ENCODE assay signal across 15 cellular contexts in genomic region chr16:57004387-57005250, GRCh38. TPM values are rescaled to one million over a fixed set of nuclear protein-coding genes. Genes with fewer than 3 reads are reported as not detected.
DNase-seq lines count a peak whose midpoint lies in the region; ATAC-seq and TF ChIP-seq lines count a peak whose summit lies in the region.
"Had no signal": no experiment of that assay in that cellular context is flagged by ENCODE, and none has a peak within 500 bp of the region (broad histone marks: within the 10 kb centered on the region; RNA-seq: fewer than 3 reads in every experiment).

No MANE protein-coding gene starts in this region.

- peaks cover 0 to 14% (median 0%) of the 10 kb centered on the region in 3 experiments for H3K27me3 ChIP-seq in neuronal stem cell (ENCODE audit: control insufficient read depth in 3 of 3, insufficient read depth in 3 of 3, low read depth in 1 of 3, low read length in 3 of 3)
- H3K27me3 ChIP-seq in testis, result no peaks in the 10 kb centered on the region
- H3K27me3 ChIP-seq in osteoblast (ENCODE audit: insufficient read depth, low read length), result no peaks in the 10 kb centered on the region
- H3K27me3 ChIP-seq: tibial artery had no signal

- H2BK5ac ChIP-seq in neuronal stem cell (ENCODE audit: low read length), result no peak overlapping the region

- no CpG with 5 or more reads among the region's 15 CpGs for WGBS in neuronal stem cell (ENCODE audit: extremely low coverage in 2 of 2, insufficient read length in 2 of 2, insufficient replicate concordance in 1 of 2), 2 donors
- 81 to 85% methylated on average over 15 of the region's 15 CpGs for WGBS in testis, 2 donors

- H3K4me3 ChIP-seq in neuronal stem cell (ENCODE audit: low read length in 2 of 2) (no peak overlapping the region), testis (no peak overlapping the region), osteoblast (ENCODE audit: insufficient read depth, low read length) (no peak overlapping the region)
- H3K4me3 ChIP-seq: tibial artery had no signal

- H4K20me1 ChIP-seq in osteoblast (ENCODE audit: insufficient read depth, low read length), result no peaks in the 10 kb centered on the region

- no peak overlapping the region for H2AK5ac ChIP-seq in neuronal stem cell (ENCODE audit: low read depth, low read length)

- H3K23ac ChIP-seq in neuronal stem cell (ENCODE audit: low read depth, low read length, poor library complexity), result no peak overlapping the region

- no peak overlapping the region for H3K14ac ChIP-seq in neuronal stem cell (ENCODE audit: low read length)

- H2AFZ ChIP-seq in neuronal stem cell (ENCODE audit: low read length) (no peak overlapping the region), osteoblast (ENCODE audit: low read length) (no peak overlapping the region)

- H3K4me3 Mint-ChIP-seq in activated CD4-positive, alpha-beta T cell treated with anti-CD3 and anti-CD28 coated beads for 36 hours, result no peak overlapping the region
- H3K4me3 Mint-ChIP-seq in activated naive CD8-positive, alpha-beta T cell treated with anti-CD3 and anti-CD28 coated beads for 36 hours, result peak overlapping the region; percentile 66

- no peaks in the 10 kb centered on the region for H3K79me1 ChIP-seq in neuronal stem cell (ENCODE audit: low read depth, low read length)

- peak overlapping the region; percentile 66 for H3K27ac Mint-ChIP-seq in activated CD4-positive, alpha-beta T cell treated with anti-CD3 and anti-CD28 coated beads for 36 hours
- H3K27ac Mint-ChIP-seq in activated naive CD8-positive, alpha-beta T cell treated with anti-CD3 and anti-CD28 coated beads for 36 hours, result peak overlapping the region; percentile 87

- no peak overlapping the region for H3K4me2 ChIP-seq in neuronal stem cell (ENCODE audit: insufficient read depth, low read length, poor library complexity, severe bottlenecking)
- no peak overlapping the region for H3K4me2 ChIP-seq in osteoblast (ENCODE audit: insufficient read depth, low read length)

- H2BK120ac ChIP-seq in neuronal stem cell (ENCODE audit: low read depth, low read length), result no peak overlapping the region

- H3K9ac ChIP-seq in neuronal stem cell (ENCODE audit: low read depth, low read length, poor library complexity), result peak overlapping the region; percentile 50

- H3K27ac ChIP-seq in neuronal stem cell (replicated peaks; ENCODE audit: low read length) (no peak overlapping the region), testis (no peak overlapping the region), osteoblast (ENCODE audit: low read depth, low read length) (no peak overlapping the region)
- H3K27ac ChIP-seq: tibial artery, VCaP had no signal

- H3K9me3 Mint-ChIP-seq in activated CD4-positive, alpha-beta T cell treated with anti-CD3 and anti-CD28 coated beads for 36 hours (ENCODE audit: low read depth), result no peaks in the 10 kb centered on the region
- peaks cover 6% of the 10 kb centered on the region for H3K9me3 Mint-ChIP-seq in activated naive CD8-positive, alpha-beta T cell treated with anti-CD3 and anti-CD28 coated beads for 36 hours

- H2BK15ac ChIP-seq in neuronal stem cell (ENCODE audit: low read length), result no peak overlapping the region

- CTCF ChIA-PET in activated CD4-positive, alpha-beta T cell treated with anti-CD3 and anti-CD28 coated beads for 36 hours (lab: Charles Lee), result interaction anchor here (0.6 to 1.8 kb wide), 3 partner anchors 12 to 458 kb away, joined by 3 to 8 read pairs (median 6); partner anchors contain the start of gene POLR2C

- TF ChIP-seq POLR2A in testis (IDR thresholded peaks at IDR 0.05), result no peak

- no peak overlapping the region for H4K91ac ChIP-seq in neuronal stem cell (ENCODE audit: low read depth, low read length, poor library complexity)

- peak; percentile 2 for DNase-seq in activated CD4-positive, alpha-beta T cell treated with anti-CD3 and anti-CD28 coated beads for 36 hours
- DNase-seq in activated CD4-positive, alpha-beta T cell treated with anti-CD3 and anti-CD28 coated beads for 1 hour, result no peak
- no peak for DNase-seq in activated naive CD8-positive, alpha-beta T cell treated with anti-CD3 and anti-CD28 coated beads for 36 hours
- DNase-seq in neuronal stem cell (ENCODE audit: low spot score) (no peak), testis (no peak), osteoblast (ENCODE audit: insufficient read length, low spot score, missing footprints) (no peak), left lobe of liver (ENCODE audit: low spot score) (no peak)
- DNase-seq: activated gamma-delta T cell treated with Interleukin-2 at 50 U/mL for 16 hours, DMS 273 treated with DMSO at 0.1 percent for 48 hours, KBM-7, NCI-H187, NCI-H748 treated with DMSO at 0.1 percent for 48 hours had no signal

- H3K36me3 ChIP-seq in neuronal stem cell (replicated peaks in 1 of 2; ENCODE audit: control insufficient read depth in 2 of 2, insufficient read depth in 2 of 2, low read length in 2 of 2) (no peaks in the 10 kb centered on the region), testis (ENCODE audit: low read depth, missing control alignments) (no peaks in the 10 kb centered on the region), osteoblast (ENCODE audit: insufficient read depth, low read length) (peaks cover 11% of the 10 kb centered on the region)

- TF ChIP-seq CTCF in testis (IDR thresholded peaks at IDR 0.05) (no peak), osteoblast (IDR thresholded peaks at IDR 0.05; ENCODE audit: extremely low read depth, low read depth, low read length) (no peak)

- peaks cover 82% of the 10 kb centered on the region for H3K4me1 Mint-ChIP-seq in activated CD4-positive, alpha-beta T cell treated with anti-CD3 and anti-CD28 coated beads for 36 hours
- H3K4me1 Mint-ChIP-seq in activated naive CD8-positive, alpha-beta T cell treated with anti-CD3 and anti-CD28 coated beads for 36 hours, result peaks cover 84% of the 10 kb centered on the region

- H3K36me3 Mint-ChIP-seq in activated CD4-positive, alpha-beta T cell treated with anti-CD3 and anti-CD28 coated beads for 36 hours (ENCODE audit: low read depth), result peaks cover 50% of the 10 kb centered on the region
- peaks cover 53% of the 10 kb centered on the region for H3K36me3 Mint-ChIP-seq in activated naive CD8-positive, alpha-beta T cell treated with anti-CD3 and anti-CD28 coated beads for 36 hours

- no peak overlapping the region for H2BK12ac ChIP-seq in neuronal stem cell (ENCODE audit: low read length)

- no peak for ATAC-seq in activated CD4-positive, alpha-beta T cell treated with anti-CD3 and anti-CD28 coated beads for 36 hours
- ATAC-seq in GM21447 (IDR thresholded peaks at IDR 0.05; ENCODE audit: unreplicated experiment), result peak; percentile 37
- no peak for ATAC-seq in left lobe of liver

- H4K8ac ChIP-seq in neuronal stem cell (ENCODE audit: low read depth, low read length), result no peak overlapping the region

- peak overlapping the region; percentile 7 for H3K18ac ChIP-seq in neuronal stem cell (ENCODE audit: low read length)

- H3K27me3 Mint-ChIP-seq in activated CD4-positive, alpha-beta T cell treated with anti-CD3 and anti-CD28 coated beads for 36 hours, result no peaks in the 10 kb centered on the region
- H3K27me3 Mint-ChIP-seq in activated naive CD8-positive, alpha-beta T cell treated with anti-CD3 and anti-CD28 coated beads for 36 hours, result no peaks in the 10 kb centered on the region

- H3K9me3 ChIP-seq in neuronal stem cell (replicated peaks in 1 of 2; ENCODE audit: control insufficient read depth in 2 of 2, insufficient read depth in 1 of 2, low read depth in 1 of 2, low read length in 2 of 2) (no peaks in the 10 kb centered on the region), testis (no peaks in the 10 kb centered on the region), osteoblast (ENCODE audit: low read depth, low read length) (no peaks in the 10 kb centered on the region)
- H3K9me3 ChIP-seq: tibial artery had no signal

- POLR2A ChIA-PET in activated CD4-positive, alpha-beta T cell treated with anti-CD3 and anti-CD28 coated beads for 36 hours (lab: Charles Lee), result interaction anchor here (1.4 kb wide), 2 partner anchors 8 to 15 kb away, joined by 3 to 4 read pairs; partner anchors contain the start of gene NLRC5

- no peak overlapping the region for H3K4ac ChIP-seq in neuronal stem cell (ENCODE audit: low read length)

- H3K79me2 ChIP-seq in osteoblast (ENCODE audit: insufficient read depth, low read length), result peaks cover 75% of the 10 kb centered on the region

- intact Hi-C loops in activated CD4-positive, alpha-beta T cell treated with anti-CD3 and anti-CD28 coated beads for 36 hours (cut with DNase I, micrococcal nuclease), result no loop called here
- intact Hi-C loops in testis (cut with DNase I; ENCODE audit: low total_unique reads), result no loop called here

- H3K4me1 ChIP-seq in neuronal stem cell (ENCODE audit: control insufficient read depth in 2 of 2, insufficient read depth in 1 of 2, low read depth in 1 of 2, low read length in 2 of 2) (peaks cover 0 to 6% of the 10 kb centered on the region in 2 donors), testis (no peaks in the 10 kb centered on the region), osteoblast (ENCODE audit: insufficient read depth, low read length) (peaks cover 17% of the 10 kb centered on the region)

RNA-seq across cellular contexts. Expression of gene NLRC5, which starts 15.3 kb away (rescaled TPM):
- 100 to 1,000 TPM; 143 to 175 TPM for total RNA-seq in activated CD4-positive, alpha-beta T cell treated with anti-CD3 and anti-CD28 coated beads for 36 hours
- 100 to 1,000 TPM; 142 to 151 TPM for total RNA-seq in activated naive CD8-positive, alpha-beta T cell treated with anti-CD3 and anti-CD28 coated beads for 36 hours
- polyA plus RNA-seq in neuronal stem cell (2013, experiment 1 of 2), result 0.06 TPM
- 0.39 TPM for polyA plus RNA-seq in neuronal stem cell (2013, experiment 2 of 2)
- 10 to 100 TPM; 12.0 to 14.9 TPM for total RNA-seq in testis
- 10.3 TPM for polyA plus RNA-seq in testis (ENCODE audit: insufficient read depth, low read depth, low replicate concordance)
- total RNA-seq in osteoblast, result 52.1 and 57.2 TPM in 2 replicates
- 6.4 TPM for total RNA-seq in left lobe of liver

RNA-seq across cellular contexts. Expression of gene CETP, which starts 42.9 kb away (rescaled TPM):
- under 1 TPM in 1 of 2 experiments, not detected in 1; 0.14 TPM for total RNA-seq in activated CD4-positive, alpha-beta T cell treated with anti-CD3 and anti-CD28 coated beads for 36 hours
- under 1 TPM in 1 of 2 experiments, not detected in 1; 0.12 TPM for total RNA-seq in activated naive CD8-positive, alpha-beta T cell treated with anti-CD3 and anti-CD28 coated beads for 36 hours
- not detected for polyA plus RNA-seq in neuronal stem cell (2013, experiment 1 of 2)
- not detected for polyA plus RNA-seq in neuronal stem cell (2013, experiment 2 of 2)
- total RNA-seq in testis, result under 1 TPM; 0.24 to 0.50 TPM
- 0.69 TPM for polyA plus RNA-seq in testis (ENCODE audit: insufficient read depth, low read depth, low replicate concordance)
- total RNA-seq in osteoblast, result not detected in 2 replicates
- total RNA-seq in left lobe of liver, result 3.8 TPM
